Comparison of ENCODE assay signal across 11 cellular contexts in genomic region chr1:230682882-230683610, GRCh38. TPM values are rescaled to one million over a fixed set of nuclear protein-coding genes. Genes with fewer than 3 reads are reported as not detected.
DNase-seq lines count a peak whose midpoint lies in the region; ATAC-seq and TF ChIP-seq lines count a peak whose summit lies in the region.
"Had no signal": no experiment of that assay in that cellular context is flagged by ENCODE, and none has a peak within 500 bp of the region (broad histone marks: within the 10 kb centered on the region; RNA-seq: fewer than 3 reads in every experiment).

No MANE protein-coding gene starts in this region.

- no peak overlapping the region for H3K4me3 ChIP-seq in PC-9
- no peak overlapping the region for H3K4me3 ChIP-seq in rectal smooth muscle tissue (ENCODE audit: low read length)
- H3K4me3 ChIP-seq: transverse colon had no signal

- H4K20me1 ChIP-seq in PC-9 (ENCODE audit: insufficient read depth) = peaks cover 4% of the 10 kb centered on the region

- POLR2A ChIA-PET in PC-9 (lab: Charles Lee; ENCODE audit: unreplicated experiment) (interaction anchor here (0.5 kb wide), 1 partner anchor 72 kb away, joined by 9 read pairs; no protein-coding TSS in a partner anchor), GM10248 (lab: Yijun Ruan, JAX) (no interaction called here)

- no peaks in the 10 kb centered on the region for H3K9me2 ChIP-seq in PC-9 (ENCODE audit: insufficient read depth)

- CTCF ChIA-PET in Calu3 (lab: Charles Lee) = interaction anchor here (0.6 to 1.8 kb wide), 3 partner anchors 59 to 256 kb away, joined by 3 to 4 read pairs (median 4); no protein-coding TSS in a partner anchor
- CTCF ChIA-PET in PC-9 (lab: Charles Lee) = interaction anchor here (1.0 kb wide), 1 partner anchor 70 kb away, joined by 3 read pairs; no protein-coding TSS in a partner anchor
- CTCF ChIA-PET in GM10248 (lab: Yijun Ruan, JAX) = interaction anchor here (0.8 to 1.8 kb wide), 4 partner anchors 10 to 40 kb away, joined by 3 to 5 read pairs (median 3); no protein-coding TSS in a partner anchor

- no peak for DNase-seq in Calu3
- DNase-seq in PC-9 = peak in 1 of 2 experiments; percentile 49
- no peak for DNase-seq in endothelial cell (ENCODE audit: low spot score)
- DNase-seq in cortex of kidney (lab: John Stamatoyannopoulos, UW) = no peak
- no peak for DNase-seq in GM10248 (ENCODE audit: extremely low spot score)
- no peak for DNase-seq in head of caudate nucleus
- DNase-seq: NCI-H1930, transverse colon had no signal

- H3K36me3 Mint-ChIP-seq in Calu3 (ENCODE audit: insufficient read depth, unreplicated experiment) (peaks cover 60% of the 10 kb centered on the region), endothelial cell (ENCODE audit: low read depth, unreplicated experiment) (peaks cover 15% of the 10 kb centered on the region)

- peak overlapping the region; percentile 87 for H3K27ac Mint-ChIP-seq in Calu3 (ENCODE audit: unreplicated experiment)
- H3K27ac Mint-ChIP-seq in endothelial cell (ENCODE audit: unreplicated experiment) = peak overlapping the region; percentile 36

- H3K4me1 ChIP-seq in PC-9 (replicated peaks; ENCODE audit: insufficient read depth) = peaks cover 42% of the 10 kb centered on the region
- H3K4me1 ChIP-seq in rectal smooth muscle tissue (ENCODE audit: control insufficient read depth, insufficient read depth, low read length) = peaks cover 6% of the 10 kb centered on the region

- H3K27me3 Mint-ChIP-seq in Calu3 (ENCODE audit: unreplicated experiment) = no peaks in the 10 kb centered on the region
- H3K27me3 Mint-ChIP-seq in endothelial cell (ENCODE audit: unreplicated experiment) = no peaks in the 10 kb centered on the region

- H3K27me3 ChIP-seq in PC-9 (ENCODE audit: insufficient read depth, low read depth) (no peaks in the 10 kb centered on the region), rectal smooth muscle tissue (ENCODE audit: control insufficient read depth, insufficient read depth, low read length) (no peaks in the 10 kb centered on the region)
- H3K27me3 ChIP-seq: transverse colon had no signal

- intact Hi-C loops in Calu3 (cut with micrococcal nuclease; ENCODE audit: unreplicated experiment) = loop anchor here (5.0 kb wide), 3 partner anchors 41 to 111 kb away; partner anchors contain the start of gene COG2
- intact Hi-C loops in PC-9 (cut with micrococcal nuclease; ENCODE audit: unreplicated experiment) = loop anchor here (5.0 kb wide), 2 partner anchors 84 to 179 kb away; no protein-coding TSS in a partner anchor
- intact Hi-C loops in head of caudate nucleus (cut with DNase I) = no loop called here

- H3K4me3 Mint-ChIP-seq in Calu3 (ENCODE audit: low read depth, unreplicated experiment) (no peak overlapping the region), endothelial cell (ENCODE audit: unreplicated experiment) (no peak overlapping the region)

- no peaks in the 10 kb centered on the region for H3K9me3 ChIP-seq in PC-9 (ENCODE audit: insufficient read depth, low read depth)
- H3K9me3 ChIP-seq: transverse colon had no signal

- H3K9me3 Mint-ChIP-seq in Calu3 (ENCODE audit: low read depth, unreplicated experiment) (no peaks in the 10 kb centered on the region), endothelial cell (ENCODE audit: unreplicated experiment) (no peaks in the 10 kb centered on the region)

- peak overlapping the region; percentile 32 for H3K4me2 ChIP-seq in PC-9

- BruUV-seq in Calu3 (replicated peaks; lab: Mats Ljungman, UMichigan) (no TSS peak), PC-9 (replicated peaks; lab: Mats Ljungman, UMichigan) (no TSS peak)

- H2AFZ ChIP-seq in PC-9 = no peak overlapping the region

- H3K79me2 ChIP-seq in PC-9 (ENCODE audit: low read depth) = no peaks in the 10 kb centered on the region

- H3K27ac ChIP-seq in PC-9 (peak overlapping the region; percentile 75), rectal smooth muscle tissue (ENCODE audit: low read depth, low read length) (peak overlapping the region; percentile 40)
- H3K27ac ChIP-seq: transverse colon had no signal

- peaks cover 37% of the 10 kb centered on the region for H3F3A ChIP-seq in PC-9 (ENCODE audit: insufficient read depth, low read depth)

- H3K36me3 ChIP-seq in PC-9 (ENCODE audit: low read depth) (peaks cover 42% of the 10 kb centered on the region), rectal smooth muscle tissue (ENCODE audit: control insufficient read depth, insufficient read depth, low read length) (peaks cover 21% of the 10 kb centered on the region)

- no peak for TF ChIP-seq CTCF in Calu3 (IDR thresholded peaks at IDR 0.05; ENCODE audit: unreplicated experiment)
- TF ChIP-seq CTCF in PC-9 (conservative IDR thresholded peaks at IDR 0.05) = no peak
- TF ChIP-seq CTCF in endothelial cell (IDR thresholded peaks at IDR 0.05; ENCODE audit: unreplicated experiment) = no peak
- TF ChIP-seq CTCF in GM10248 (IDR thresholded peaks at IDR 0.05; ENCODE audit: control extremely low read depth, extremely low read depth, low read depth, missing control alignments) = no peak

- H3K4me1 Mint-ChIP-seq in Calu3 (ENCODE audit: low read depth, unreplicated experiment) = peaks cover 37% of the 10 kb centered on the region
- H3K4me1 Mint-ChIP-seq in endothelial cell (ENCODE audit: unreplicated experiment) = peaks cover 20% of the 10 kb centered on the region

- ATAC-seq in HG03108 (IDR thresholded peaks at IDR 0.05; ENCODE audit: unreplicated experiment) = no peak

- no peak overlapping the region for H3K9ac ChIP-seq in rectal smooth muscle tissue (ENCODE audit: low read length)

RNA-seq across cellular contexts. Expression of gene AGT, which starts 30.9 kb away (rescaled TPM):
- 27.5 and 49.6 TPM in 2 replicates for total RNA-seq in Calu3 (2022)
- not detected in 2 replicates for total RNA-seq in PC-9 (2021)
- not detected for total RNA-seq in endothelial cell (ENCODE audit: unreplicated experiment)
- total RNA-seq: lung microvascular endothelial cell had no signal

RNA-seq across cellular contexts. Expression of gene COG2, which starts 40.8 kb away (rescaled TPM):
- total RNA-seq in Calu3 (2022) (55.0 and 59.2 TPM in 2 replicates), PC-9 (2021) (21.5 and 24.3 TPM in 2 replicates), endothelial cell (ENCODE audit: unreplicated experiment) (24.3 TPM)

Comparison
In these comparisons a context has a peak if more than half of its experiments do, and no peak if none do; other contexts are left out.
1. RNA of gene AGT, which starts 30.9 kb away (total RNA-seq): 27.5 to 49.6 TPM in Calu3; not detected in PC-9 and not detected in endothelial cell (single experiment); every median in the first group is over 10 times any median in the second.